In genomic region chr6:168713013-168713412, GRCh38 we compare ENCODE assay signal across 2 cellular contexts.
TF ChIP-seq lines count a peak whose summit lies in the region.

No MANE protein-coding gene starts in this region.

TF ChIP-seq in GM23338, 12 proteins besides CTCF, POLR2A, EP300 and RAD21 (continued from another document):
- TF ChIP-seq, protein P1, sequence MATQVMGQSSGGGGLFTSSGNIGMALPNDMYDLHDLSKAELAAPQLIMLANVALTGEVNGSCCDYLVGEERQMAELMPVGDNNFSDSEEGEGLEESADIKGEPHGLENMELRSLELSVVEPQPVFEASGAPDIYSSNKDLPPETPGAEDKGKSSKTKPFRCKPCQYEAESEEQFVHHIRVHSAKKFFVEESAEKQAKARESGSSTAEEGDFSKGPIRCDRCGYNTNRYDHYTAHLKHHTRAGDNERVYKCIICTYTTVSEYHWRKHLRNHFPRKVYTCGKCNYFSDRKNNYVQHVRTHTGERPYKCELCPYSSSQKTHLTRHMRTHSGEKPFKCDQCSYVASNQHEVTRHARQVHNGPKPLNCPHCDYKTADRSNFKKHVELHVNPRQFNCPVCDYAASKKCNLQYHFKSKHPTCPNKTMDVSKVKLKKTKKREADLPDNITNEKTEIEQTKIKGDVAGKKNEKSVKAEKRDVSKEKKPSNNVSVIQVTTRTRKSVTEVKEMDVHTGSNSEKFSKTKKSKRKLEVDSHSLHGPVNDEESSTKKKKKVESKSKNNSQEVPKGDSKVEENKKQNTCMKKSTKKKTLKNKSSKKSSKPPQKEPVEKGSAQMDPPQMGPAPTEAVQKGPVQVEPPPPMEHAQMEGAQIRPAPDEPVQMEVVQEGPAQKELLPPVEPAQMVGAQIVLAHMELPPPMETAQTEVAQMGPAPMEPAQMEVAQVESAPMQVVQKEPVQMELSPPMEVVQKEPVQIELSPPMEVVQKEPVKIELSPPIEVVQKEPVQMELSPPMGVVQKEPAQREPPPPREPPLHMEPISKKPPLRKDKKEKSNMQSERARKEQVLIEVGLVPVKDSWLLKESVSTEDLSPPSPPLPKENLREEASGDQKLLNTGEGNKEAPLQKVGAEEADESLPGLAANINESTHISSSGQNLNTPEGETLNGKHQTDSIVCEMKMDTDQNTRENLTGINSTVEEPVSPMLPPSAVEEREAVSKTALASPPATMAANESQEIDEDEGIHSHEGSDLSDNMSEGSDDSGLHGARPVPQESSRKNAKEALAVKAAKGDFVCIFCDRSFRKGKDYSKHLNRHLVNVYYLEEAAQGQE (IDR thresholded peaks at IDR 0.05; ENCODE audit: unreplicated experiment): no peak
- TF ChIP-seq ETS1 (IDR thresholded peaks at IDR 0.05): no peak
- no peak for TF ChIP-seq NANOG (IDR thresholded peaks at IDR 0.05; ENCODE audit: borderline replicate concordance)
- no peak for TF ChIP-seq POLR2AphosphoS5 (IDR thresholded peaks at IDR 0.05; ENCODE audit: low read depth)
- no peak for TF ChIP-seq JUNB (IDR thresholded peaks at IDR 0.05; ENCODE audit: unreplicated experiment)
- no peak for TF ChIP-seq ZNF462 (CRISPR knock-in tag; IDR thresholded peaks at IDR 0.05)
- no peak for TF ChIP-seq STAT1 (IDR thresholded peaks at IDR 0.05; ENCODE audit: unreplicated experiment)
- TF ChIP-seq ZNF114 (CRISPR knock-in tag; IDR thresholded peaks at IDR 0.05): no peak

TF ChIP-seq in IMR-90, 13 proteins besides CTCF, POLR2A, EP300 and RAD21 (continued from another document):
- TF ChIP-seq ELK1 (IDR thresholded peaks at IDR 0.05; ENCODE audit: borderline replicate concordance, low read depth, low read length) (no peak), CEBPB (IDR thresholded peaks at IDR 0.05; ENCODE audit: low read depth, low read length) (no peak), NFE2L2 (IDR thresholded peaks at IDR 0.05; ENCODE audit: low read depth, low read length) (no peak), CHD1 (IDR thresholded peaks at IDR 0.05; ENCODE audit: low read depth, low read length) (no peak), MXI1 (IDR thresholded peaks at IDR 0.05; ENCODE audit: borderline replicate concordance, low read depth, low read length) (no peak), BHLHE40 (IDR thresholded peaks at IDR 0.05; ENCODE audit: low read depth, low read length) (no peak), RCOR1 (IDR thresholded peaks at IDR 0.05; ENCODE audit: insufficient replicate concordance, low read length) (no peak)
